1 cellular context compared by ENCODE assay signal in the genomic region with DNA sequence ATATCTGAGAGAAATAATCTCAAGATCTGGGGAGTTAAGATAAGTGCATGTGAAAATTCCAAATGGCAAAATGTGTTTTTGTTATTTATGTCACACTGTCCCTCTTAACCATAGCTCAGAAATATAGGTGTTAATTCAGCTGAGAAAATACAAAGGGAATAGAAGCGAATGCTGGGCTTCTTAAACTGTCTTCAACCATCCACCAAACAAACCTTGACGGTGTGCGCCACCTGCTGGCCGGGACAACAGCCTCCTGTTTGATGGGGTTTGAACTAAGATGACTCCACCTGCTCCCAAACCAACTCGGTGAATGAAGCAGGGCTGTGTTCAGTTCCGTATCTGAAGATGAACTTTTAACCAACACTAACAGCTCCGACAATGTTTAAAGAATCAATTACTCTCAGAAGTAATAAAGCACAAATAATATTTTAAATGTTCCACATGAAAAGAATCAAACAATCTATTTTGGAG.
TF ChIP-seq lines count a peak whose summit lies in the region.

No MANE protein-coding gene starts in this region.

TF ChIP-seq in A549, 52 proteins besides CTCF, POLR2A, EP300 and RAD21:
- 0 out of 3 replicates have a peak, but pooled peaks have one; percentile 18 for TF ChIP-seq SMC3 (IDR thresholded peaks at IDR 0.05)
